Comparison of ENCODE assay signal across 9 cellular contexts in the genomic region with DNA sequence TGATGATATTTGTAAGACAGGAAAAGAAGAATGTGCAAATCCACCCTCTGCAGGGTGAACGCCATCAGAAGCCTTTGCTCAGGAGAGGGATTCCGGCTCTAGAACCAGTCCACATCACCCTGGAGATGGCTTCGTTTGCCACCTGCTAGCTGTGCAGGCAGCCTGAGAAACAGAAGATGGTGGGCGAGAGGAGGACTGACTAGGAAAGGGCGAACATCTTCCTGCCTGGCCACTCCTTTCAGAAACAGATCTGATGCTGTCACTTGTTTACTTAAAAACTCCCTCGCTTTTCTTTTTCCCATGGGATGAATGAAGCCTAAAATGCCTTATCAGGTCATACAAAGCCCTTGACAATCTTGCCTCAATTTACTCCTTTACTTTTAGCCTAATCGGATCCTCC. TPM values are rescaled to one million over a fixed set of nuclear protein-coding genes. Genes with fewer than 3 reads are reported as not detected.
DNase-seq lines count a peak whose midpoint lies in the region; ATAC-seq and TF ChIP-seq lines count a peak whose summit lies in the region.
"Had no signal": no experiment of that assay in that cellular context is flagged by ENCODE, and none has a peak within 500 bp of the region (broad histone marks: within the 10 kb centered on the region; RNA-seq: fewer than 3 reads in every experiment).

No MANE protein-coding gene starts in this region.

- H3K9me3 Mint-ChIP-seq in CD4-positive, CD25-positive, alpha-beta regulatory T cell, result no peaks in the 10 kb centered on the region
- H3K9me3 Mint-ChIP-seq in IgD-negative memory B cell (no peaks in the 10 kb centered on the region), memory B cell (no peaks in the 10 kb centered on the region)

- peak in 1 of 3 donors; percentile 42 for DNase-seq in CD4-positive, CD25-positive, alpha-beta regulatory T cell
- peak; percentile 12 for DNase-seq in astrocyte of the spinal cord (ENCODE audit: low read depth, low spot score)
- no peak for DNase-seq in memory B cell (ENCODE audit: low spot score in 2 of 2)
- DNase-seq in uterus, result no peak
- no peak for DNase-seq in activated gamma-delta T cell (lab: John Stamatoyannopoulos, UW)
- DNase-seq in ACHN, result no peak

- no peaks in the 10 kb centered on the region for H3K36me3 ChIP-seq in CD4-positive, CD25-positive, alpha-beta regulatory T cell (ENCODE audit: control insufficient read depth, insufficient read depth, low read length)
- H3K36me3 ChIP-seq in uterus, result no peaks in the 10 kb centered on the region

- in situ Hi-C loops in astrocyte of the spinal cord (cut with HindIII; ENCODE audit: low sequenced_read_pairs) (no loop called here), ACHN (cut with HindIII; ENCODE audit: low pct_ligation_motif_present, low pct_unique_long_range_greater_than_20kb, low sequenced_read_pairs) (no loop called here)

- no peak for TF ChIP-seq POLR2A in uterus (IDR thresholded peaks at IDR 0.05)

- no peaks in the 10 kb centered on the region for H3K36me3 Mint-ChIP-seq in CD4-positive, CD25-positive, alpha-beta regulatory T cell
- H3K36me3 Mint-ChIP-seq in IgD-negative memory B cell (no peaks in the 10 kb centered on the region), memory B cell (peaks cover 1% of the 10 kb centered on the region)

- H3K4me1 Mint-ChIP-seq in CD4-positive, CD25-positive, alpha-beta regulatory T cell, result peaks cover 23 to 59% (median 42%) of the 10 kb centered on the region in 4 donors
- peaks cover 16 to 37% (median 36%) of the 10 kb centered on the region in 3 donors for H3K4me1 Mint-ChIP-seq in IgD-negative memory B cell
- peaks cover 43% of the 10 kb centered on the region for H3K4me1 Mint-ChIP-seq in memory B cell

- H3K4me1 ChIP-seq in CD4-positive, CD25-positive, alpha-beta regulatory T cell (ENCODE audit: control insufficient read depth, insufficient read depth, low read length, poor library complexity, severe bottlenecking), result peaks cover 39% of the 10 kb centered on the region
- no peaks in the 10 kb centered on the region for H3K4me1 ChIP-seq in uterus

- peak overlapping the region; percentile 66 for H3K27ac ChIP-seq in CD4-positive, CD25-positive, alpha-beta regulatory T cell (ENCODE audit: insufficient read depth, low read length, poor library complexity, severe bottlenecking)
- peak overlapping the region in 1 of 2 donors; percentile 89 for H3K27ac ChIP-seq in uterus

- H3K9me3 ChIP-seq in CD4-positive, CD25-positive, alpha-beta regulatory T cell (ENCODE audit: control insufficient read depth in 2 of 2, low read length in 2 of 2), result no peaks in the 10 kb centered on the region
- H3K9me3 ChIP-seq in uterus, result no peaks in the 10 kb centered on the region

- H3K4me3 Mint-ChIP-seq in CD4-positive, CD25-positive, alpha-beta regulatory T cell, result peak overlapping the region; percentile 93 to 95 (median 94)
- H3K4me3 Mint-ChIP-seq in IgD-negative memory B cell, result peak overlapping the region; percentile 89 to 95 (median 94)
- H3K4me3 Mint-ChIP-seq in memory B cell, result peak overlapping the region; percentile 85

- TF ChIP-seq CTCF in astrocyte of the spinal cord (IDR thresholded peaks at IDR 0.05; ENCODE audit: low read depth, low read length) (no peak), uterus (IDR thresholded peaks at IDR 0.05) (no peak)

- no peak for ATAC-seq in CD4-positive, CD25-positive, alpha-beta regulatory T cell (ENCODE audit: low read depth in 2 of 2)
- ATAC-seq in memory B cell (ENCODE audit: low read depth) (no peak), GM21825 (IDR thresholded peaks at IDR 0.05; ENCODE audit: unreplicated experiment) (no peak)

- peak overlapping the region; percentile 80 for H3K4me3 ChIP-seq in CD4-positive, CD25-positive, alpha-beta regulatory T cell (ENCODE audit: low read depth, low read length)
- H3K4me3 ChIP-seq in astrocyte of the spinal cord (ENCODE audit: low read depth, low read length) (peak overlapping the region; percentile 89), uterus (peak overlapping the region; percentile 58 to 81)

- peaks cover 4% of the 10 kb centered on the region for H3K27me3 Mint-ChIP-seq in CD4-positive, CD25-positive, alpha-beta regulatory T cell
- H3K27me3 Mint-ChIP-seq in IgD-negative memory B cell (peaks cover 8% of the 10 kb centered on the region), memory B cell (peaks cover 4% of the 10 kb centered on the region)

- intact Hi-C loops in uterus (cut with DNase I; ENCODE audit: low total_unique reads), result no loop called here

- H3K27ac Mint-ChIP-seq in CD4-positive, CD25-positive, alpha-beta regulatory T cell, result peak overlapping the region in 2 of 3 donors; percentile 63 to 75
- H3K27ac Mint-ChIP-seq in IgD-negative memory B cell (peak overlapping the region in 2 of 3 donors; percentile 63 to 71), memory B cell (no peak overlapping the region)

- H3K27me3 ChIP-seq in CD4-positive, CD25-positive, alpha-beta regulatory T cell (ENCODE audit: control insufficient read depth, insufficient read depth, low read length), result no peaks in the 10 kb centered on the region
- H3K27me3 ChIP-seq in uterus, result no peaks in the 10 kb centered on the region

RNA-seq across cellular contexts. Expression of gene PTPRA, which starts 1.2 kb away (rescaled TPM):
- total RNA-seq in CD4-positive, CD25-positive, alpha-beta regulatory T cell, result 103 TPM
- 10 to 100 TPM; 26.2 to 35.5 (median 32.3) TPM for polyA plus RNA-seq in CD4-positive, CD25-positive, alpha-beta regulatory T cell
- polyA plus RNA-seq in IgD-negative memory B cell, result 22.1 TPM
- total RNA-seq in uterus, result 100 to 1,000 TPM in 2 of 4 donors, 10 to 100 TPM in 2; 80.6 to 121 (median 97.1) TPM

RNA-seq across cellular contexts. Expression of gene VPS16, which starts 33.9 kb away (rescaled TPM):
- 53.9 TPM for total RNA-seq in CD4-positive, CD25-positive, alpha-beta regulatory T cell
- 10 to 100 TPM; 30.6 to 35.3 (median 30.9) TPM for polyA plus RNA-seq in CD4-positive, CD25-positive, alpha-beta regulatory T cell
- polyA plus RNA-seq in IgD-negative memory B cell, result 22.4 TPM
- total RNA-seq in uterus, result 10 to 100 TPM in 3 of 4 donors, 1 to 10 TPM in 1; 5.9 to 48.6 (median 37.9) TPM

RNA-seq across cellular contexts. Expression of gene PCED1A, which starts 34.0 kb away (rescaled TPM):
- total RNA-seq in CD4-positive, CD25-positive, alpha-beta regulatory T cell, result 47.2 TPM
- 10 to 100 TPM; 17.8 to 24.9 (median 19.5) TPM for polyA plus RNA-seq in CD4-positive, CD25-positive, alpha-beta regulatory T cell
- polyA plus RNA-seq in IgD-negative memory B cell, result 18.2 TPM
- total RNA-seq in uterus, result 10 to 100 TPM; 13.5 to 43.6 (median 31.3) TPM

RNA-seq across cellular contexts. Expression of gene TMEM239, which starts 58.3 kb away (rescaled TPM):
- not detected for total RNA-seq in CD4-positive, CD25-positive, alpha-beta regulatory T cell
- not detected for polyA plus RNA-seq in CD4-positive, CD25-positive, alpha-beta regulatory T cell
- polyA plus RNA-seq in IgD-negative memory B cell, result not detected
- not detected for total RNA-seq in uterus
- total RNA-seq: HT1080 had no signal

RNA-seq across cellular contexts. Expression of gene C20orf141, which starts 59.7 kb away (rescaled TPM):
- not detected for total RNA-seq in CD4-positive, CD25-positive, alpha-beta regulatory T cell
- polyA plus RNA-seq in CD4-positive, CD25-positive, alpha-beta regulatory T cell, result not detected
- polyA plus RNA-seq in IgD-negative memory B cell, result not detected
- not detected for total RNA-seq in uterus
